In the genomic region with DNA sequence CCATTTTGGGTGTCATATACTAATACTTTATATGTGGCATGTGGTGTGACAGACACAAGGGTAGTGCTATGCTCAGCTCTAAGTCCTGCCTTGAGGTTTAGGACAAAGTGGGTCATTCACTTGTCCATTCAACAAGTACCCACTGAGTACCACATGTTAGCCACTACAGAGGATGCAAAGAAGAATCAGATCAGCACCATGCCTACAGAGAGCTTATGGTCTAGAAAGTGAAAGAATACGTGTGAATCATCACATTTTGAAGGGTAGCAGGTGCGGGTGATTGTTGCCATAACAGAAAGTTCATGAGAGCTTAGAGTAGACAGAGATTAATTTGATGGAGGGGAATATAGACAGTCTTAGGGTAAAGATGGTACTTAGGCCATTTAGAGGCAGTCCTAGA, we compare ENCODE assay signal across 25 cellular contexts. TPM values are rescaled to one million over a fixed set of nuclear protein-coding genes. Genes with fewer than 3 reads are reported as not detected.
DNase-seq lines count a peak whose midpoint lies in the region; ATAC-seq and TF ChIP-seq lines count a peak whose summit lies in the region.
"Had no signal": no experiment of that assay in that cellular context is flagged by ENCODE, and none has a peak within 500 bp of the region (broad histone marks: within the 10 kb centered on the region; RNA-seq: fewer than 3 reads in every experiment).

No MANE protein-coding gene starts in this region.

- peaks cover 2% of the 10 kb centered on the region for H3K36me3 Mint-ChIP-seq in activated naive CD8-positive, alpha-beta T cell treated with anti-CD3 and anti-CD28 coated beads, Interleukin-2, amount 10 ng/mL, durations not matched to agents 7 days and 5 days
- H3K36me3 Mint-ChIP-seq in activated naive CD8-positive, alpha-beta T cell treated with anti-CD3 and anti-CD28 coated beads for 36 hours = no peaks in the 10 kb centered on the region

- H3K9me3 Mint-ChIP-seq in activated naive CD8-positive, alpha-beta T cell treated with anti-CD3 and anti-CD28 coated beads, Interleukin-2, amount 10 ng/mL, durations not matched to agents 7 days and 5 days = no peaks in the 10 kb centered on the region
- no peaks in the 10 kb centered on the region for H3K9me3 Mint-ChIP-seq in activated naive CD8-positive, alpha-beta T cell treated with anti-CD3 and anti-CD28 coated beads for 36 hours

- H3K27me3 ChIP-seq in ascending aorta (no peaks in the 10 kb centered on the region), osteoblast (ENCODE audit: insufficient read depth, low read length) (no peaks in the 10 kb centered on the region)

- POLR2A ChIA-PET in activated naive CD8-positive, alpha-beta T cell treated with anti-CD3 and anti-CD28 coated beads, Interleukin-2, amount 10 ng/mL, durations not matched to agents 7 days and 5 days (lab: Charles Lee) = no interaction called here

- H3K4me3 ChIP-seq in ascending aorta = no peak overlapping the region
- H3K4me3 ChIP-seq in osteoblast (ENCODE audit: insufficient read depth, low read length) = no peak overlapping the region
- H3K4me3 ChIP-seq: coronary artery, prostate gland had no signal

- intact Hi-C loops in ascending aorta (cut with DNase I) = no loop called here

- H3K4me2 ChIP-seq in osteoblast (ENCODE audit: insufficient read depth, low read length) = no peak overlapping the region
- H3K4me2 ChIP-seq: KMS-11 had no signal

- peak overlapping the region; percentile 78 to 88 for H3K27ac ChIP-seq in ascending aorta
- H3K27ac ChIP-seq in osteoblast (ENCODE audit: low read depth, low read length) = peak overlapping the region; percentile 92
- H3K27ac ChIP-seq: coronary artery, KMS-11, neutrophil, prostate gland, WERI-Rb-1 had no signal

- H3K79me2 ChIP-seq in osteoblast (ENCODE audit: insufficient read depth, low read length) = peaks cover 78% of the 10 kb centered on the region

- H3K27ac Mint-ChIP-seq in activated naive CD8-positive, alpha-beta T cell treated with anti-CD3 and anti-CD28 coated beads, Interleukin-2, amount 10 ng/mL, durations not matched to agents 7 days and 5 days = no peak overlapping the region
- H3K27ac Mint-ChIP-seq in activated naive CD8-positive, alpha-beta T cell treated with anti-CD3 and anti-CD28 coated beads for 36 hours = no peak overlapping the region

- no peak for DNase-seq in activated naive CD8-positive, alpha-beta T cell treated with anti-CD3 and anti-CD28 coated beads, Interleukin-2, amount 10 ng/mL, durations not matched to agents 7 days and 5 days
- DNase-seq in activated naive CD8-positive, alpha-beta T cell treated with anti-CD3 and anti-CD28 coated beads for 36 hours = no peak
- DNase-seq in ascending aorta (ENCODE audit: low spot score in 2 of 2) (no peak), osteoblast (ENCODE audit: insufficient read length, low spot score, missing footprints) (no peak), A172 (ENCODE audit: low spot score) (no peak), CD1c-positive myeloid dendritic cell (ENCODE audit: extremely low spot score) (no peak), islet precursor cell (no peak)
- no peak for DNase-seq in effector CD8-positive, alpha-beta T cell (lab: John Stamatoyannopoulos, UW)
- DNase-seq: activated CD4-positive, alpha-beta T cell treated with anti-CD3 and anti-CD28 coated beads, Interleukin-2, amount 50 U/mL, for 4 hours; amygdala; C1 segment of cervical spinal cord; EL; GOT3; NCI-H1436 treated with DMSO at 0.1 percent for 48 hours; NCI-H2107; NCI-H446; OCI-M1; T-helper 9 cell; WERI-Rb-1 had no signal

- peaks cover 12% of the 10 kb centered on the region for H3K27me3 Mint-ChIP-seq in activated naive CD8-positive, alpha-beta T cell treated with anti-CD3 and anti-CD28 coated beads, Interleukin-2, amount 10 ng/mL, durations not matched to agents 7 days and 5 days
- H3K27me3 Mint-ChIP-seq in activated naive CD8-positive, alpha-beta T cell treated with anti-CD3 and anti-CD28 coated beads for 36 hours = no peaks in the 10 kb centered on the region

- H4K20me1 ChIP-seq in osteoblast (ENCODE audit: insufficient read depth, low read length) = no peaks in the 10 kb centered on the region

- peaks cover 1% of the 10 kb centered on the region for H3K4me1 Mint-ChIP-seq in activated naive CD8-positive, alpha-beta T cell treated with anti-CD3 and anti-CD28 coated beads, Interleukin-2, amount 10 ng/mL, durations not matched to agents 7 days and 5 days
- no peaks in the 10 kb centered on the region for H3K4me1 Mint-ChIP-seq in activated naive CD8-positive, alpha-beta T cell treated with anti-CD3 and anti-CD28 coated beads for 36 hours

- ATAC-seq in activated naive CD8-positive, alpha-beta T cell treated with anti-CD3 and anti-CD28 coated beads, Interleukin-2, amount 10 ng/mL, durations not matched to agents 7 days and 5 days (ENCODE audit: low read depth) = peak; percentile 14
- ATAC-seq: esophagus mucosa had no signal

- peaks cover 0 to 5% of the 10 kb centered on the region in 2 donors for H3K36me3 ChIP-seq in ascending aorta
- H3K36me3 ChIP-seq in osteoblast (ENCODE audit: insufficient read depth, low read length) = peaks cover 57% of the 10 kb centered on the region
- H3K36me3 ChIP-seq: neutrophil, prostate gland, WERI-Rb-1 had no signal

- H3K4me1 ChIP-seq in ascending aorta (peaks cover 9 to 53% of the 10 kb centered on the region in 2 donors), osteoblast (ENCODE audit: insufficient read depth, low read length) (peaks cover 76% of the 10 kb centered on the region)
- H3K4me1 ChIP-seq: prostate gland had no signal

- H3K4me3 Mint-ChIP-seq in activated naive CD8-positive, alpha-beta T cell treated with anti-CD3 and anti-CD28 coated beads, Interleukin-2, amount 10 ng/mL, durations not matched to agents 7 days and 5 days = no peak overlapping the region
- H3K4me3 Mint-ChIP-seq in activated naive CD8-positive, alpha-beta T cell treated with anti-CD3 and anti-CD28 coated beads for 36 hours = no peak overlapping the region

- H3K9me3 ChIP-seq in ascending aorta (no peaks in the 10 kb centered on the region), osteoblast (ENCODE audit: low read depth, low read length) (no peaks in the 10 kb centered on the region)
- H3K9me3 ChIP-seq: neutrophil, prostate gland had no signal

- TF ChIP-seq CTCF in ascending aorta (IDR thresholded peaks at IDR 0.05) = no peak
- no peak for TF ChIP-seq CTCF in osteoblast (IDR thresholded peaks at IDR 0.05; ENCODE audit: extremely low read depth, low read depth, low read length)

- no peak overlapping the region for H2AFZ ChIP-seq in osteoblast (ENCODE audit: low read length)

RNA-seq across cellular contexts. Expression of gene CLMP, which starts 18.3 kb away (rescaled TPM):
- total RNA-seq in activated naive CD8-positive, alpha-beta T cell treated with anti-CD3 and anti-CD28 coated beads, Interleukin-2, amount 10 ng/mL, durations not matched to agents 7 days and 5 days = under 1 TPM; 0.25 to 0.31 TPM
- total RNA-seq in activated naive CD8-positive, alpha-beta T cell treated with anti-CD3 and anti-CD28 coated beads for 36 hours = under 1 TPM in 1 of 2 experiments, not detected in 1; 0.06 TPM
- 70.6 TPM for total RNA-seq in ascending aorta
- 174 and 210 TPM in 2 replicates for total RNA-seq in osteoblast
- total RNA-seq in A172 (2014; rRNA removed; shearing (Covaris generic)) = 4.7 and 9.7 TPM in 2 replicates
- total RNA-seq: lung microvascular endothelial cell had no signal
